Comparison of ENCODE assay signal across 24 cellular contexts in genomic region chr2:109186656-109187250, GRCh38. TPM values are rescaled to one million over a fixed set of nuclear protein-coding genes. Genes with fewer than 3 reads are reported as not detected.
DNase-seq lines count a peak whose midpoint lies in the region; ATAC-seq and TF ChIP-seq lines count a peak whose summit lies in the region.
"Had no signal": no experiment of that assay in that cellular context is flagged by ENCODE, and none has a peak within 500 bp of the region (broad histone marks: within the 10 kb centered on the region; RNA-seq: fewer than 3 reads in every experiment).

No MANE protein-coding gene starts in this region.

- peaks cover 24% of the 10 kb centered on the region for H3K36me3 Mint-ChIP-seq in osteocyte (ENCODE audit: unreplicated experiment)
- H3K36me3 Mint-ChIP-seq: activated CD8-positive, alpha-beta memory T cell treated with anti-CD3 and anti-CD28 coated beads, Interleukin-2, amount 10 ng/mL, durations not matched to agents 7 days and 5 days had no signal

- peaks cover 62% of the 10 kb centered on the region for H3K4me1 Mint-ChIP-seq in osteocyte (ENCODE audit: unreplicated experiment)
- H3K4me1 Mint-ChIP-seq: activated CD4-positive, alpha-beta T cell treated with anti-CD3 and anti-CD28 coated beads, Interleukin-2, amount 10 ng/mL, durations not matched to agents 24 days and 14 days; activated CD8-positive, alpha-beta memory T cell treated with anti-CD3 and anti-CD28 coated beads, Interleukin-2, amount 10 ng/mL, durations not matched to agents 7 days and 5 days; naive B cell; stimulated activated naive B cell treated with anti-CD40 and anti-IgM and Interleukin-4, amounts not matched to agents 10 μg/mL and 1 μg/mL and 100 μg/mL, for 72 hours had no signal

- TF ChIP-seq CTCF in heart left ventricle (IDR thresholded peaks at IDR 0.05) (no peak), coronary artery (IDR thresholded peaks at IDR 0.05) (no peak), osteocyte (IDR thresholded peaks at IDR 0.05) (no peak), upper lobe of left lung (IDR thresholded peaks at IDR 0.05) (no peak)

- peak overlapping the region in 11 of 12 donors; percentile 30 to 93 (median 80) for H3K27ac ChIP-seq in heart left ventricle
- H3K27ac ChIP-seq in coronary artery, result peak overlapping the region; percentile 80 to 90
- H3K27ac ChIP-seq in upper lobe of left lung, result peak overlapping the region in 3 of 4 donors; percentile 48 to 66 (median 62)
- H3K27ac ChIP-seq: parathyroid adenoma had no signal

- H3K9me3 ChIP-seq in heart left ventricle (peaks cover 0 to 4% (median 0%) of the 10 kb centered on the region in 12 donors), upper lobe of left lung (no peaks in the 10 kb centered on the region)
- H3K9me3 ChIP-seq: BE2C, HAP-1, thyroid gland had no signal

- DNase-seq in heart left ventricle (no peak), Right ventricle myocardium inferior (ENCODE audit: missing footprints) (no peak), coronary artery (ENCODE audit: low spot score) (no peak), osteocyte (ENCODE audit: extremely low spot score, unreplicated experiment) (no peak), upper lobe of left lung (no peak), SKM-1 treated with dmso at 0.1 percent for 144 hours (lab: John Stamatoyannopoulos, UW; ENCODE audit: unreplicated experiment) (no peak), Ammon's horn (ENCODE audit: low spot score) (no peak)
- DNase-seq: activated CD4-positive, alpha-beta T cell treated with anti-CD3 and anti-CD28 coated beads, Interleukin-2, amount 10 ng/mL, durations not matched to agents 24 days and 14 days; activated CD8-positive, alpha-beta memory T cell treated with anti-CD3 and anti-CD28 coated beads, Interleukin-2, amount 10 ng/mL, durations not matched to agents 7 days and 5 days; BE2C; DMS79; effector CD8-positive, alpha-beta T cell; KBM-7; naive B cell; NCI-H526 treated with DMSO at 0.1 percent for 48 hours; small intestine; stimulated activated CD4-positive, alpha-beta T cell treated with anti-CD3 and anti-CD28 coated beads, Interleukin-2, amount 100 ng/mL, for 48 hours; stimulated activated naive B cell treated with anti-CD40 and anti-IgM and Interleukin-4, amounts not matched to agents 10 μg/mL and 1 μg/mL and 100 μg/mL, for 72 hours; T-helper 1 cell; thyroid gland had no signal

- H3K4me1 ChIP-seq in heart left ventricle, result peaks cover 0 to 31% (median 22%) of the 10 kb centered on the region in 12 donors
- peaks cover 6 to 15% (median 12%) of the 10 kb centered on the region in 4 donors for H3K4me1 ChIP-seq in upper lobe of left lung
- H3K4me1 ChIP-seq: BE2C, HAP-1, parathyroid adenoma had no signal

- TF ChIP-seq EP300 in upper lobe of left lung (IDR thresholded peaks at IDR 0.05), result no peak

- 91 to 94% (median 94%) methylated on average over 9 of the region's 9 CpGs for WGBS in heart left ventricle, 4 donors
- 87 to 91% methylated on average over 7 to 9 of the region's 9 CpGs for WGBS in upper lobe of left lung, 2 donors

- H3K27ac Mint-ChIP-seq in osteocyte (ENCODE audit: unreplicated experiment), result peak overlapping the region; percentile 80
- H3K27ac Mint-ChIP-seq: activated CD4-positive, alpha-beta T cell treated with anti-CD3 and anti-CD28 coated beads, Interleukin-2, amount 10 ng/mL, durations not matched to agents 24 days and 14 days; activated CD8-positive, alpha-beta memory T cell treated with anti-CD3 and anti-CD28 coated beads, Interleukin-2, amount 10 ng/mL, durations not matched to agents 7 days and 5 days; activated naive CD4-positive, alpha-beta T cell treated with anti-CD3 and anti-CD28 coated beads, Interleukin-2, amount 50 U/mL, for 24 hours; stimulated activated naive B cell treated with anti-CD40 and anti-IgM and Interleukin-4, amounts not matched to agents 10 μg/mL and 1 μg/mL and 100 μg/mL, for 72 hours had no signal

- H3K27me3 Mint-ChIP-seq in osteocyte (ENCODE audit: unreplicated experiment), result no peaks in the 10 kb centered on the region
- H3K27me3 Mint-ChIP-seq: activated naive CD4-positive, alpha-beta T cell treated with anti-CD3 and anti-CD28 coated beads, Interleukin-2, amount 50 U/mL, for 24 hours had no signal

- intact Hi-C loops in heart left ventricle (cut with DNase I), result loop anchor here in 1 of 10 donors (10.0 kb wide), 1 partner anchor 52 kb away; no protein-coding TSS in a partner anchor
- intact Hi-C loops in Right ventricle myocardium inferior (cut with DNase I), result no loop called here

- no peaks in the 10 kb centered on the region for H3K9me3 Mint-ChIP-seq in osteocyte (ENCODE audit: unreplicated experiment)
- H3K9me3 Mint-ChIP-seq: activated CD4-positive, alpha-beta T cell treated with anti-CD3 and anti-CD28 coated beads, Interleukin-2, amount 10 ng/mL, durations not matched to agents 24 days and 14 days had no signal

- H3K36me3 ChIP-seq in heart left ventricle (no peaks in the 10 kb centered on the region), upper lobe of left lung (no peaks in the 10 kb centered on the region)
- H3K36me3 ChIP-seq: BE2C, HAP-1, thyroid gland had no signal

- H3K4me3 Mint-ChIP-seq in osteocyte (ENCODE audit: unreplicated experiment), result no peak overlapping the region
- H3K4me3 Mint-ChIP-seq: activated CD4-positive, alpha-beta T cell treated with anti-CD3 and anti-CD28 coated beads, Interleukin-2, amount 10 ng/mL, durations not matched to agents 24 days and 14 days; activated CD8-positive, alpha-beta memory T cell treated with anti-CD3 and anti-CD28 coated beads, Interleukin-2, amount 10 ng/mL, durations not matched to agents 7 days and 5 days; activated naive CD4-positive, alpha-beta T cell treated with anti-CD3 and anti-CD28 coated beads, Interleukin-2, amount 50 U/mL, for 24 hours; naive B cell; stimulated activated naive B cell treated with anti-CD40 and anti-IgM and Interleukin-4, amounts not matched to agents 10 μg/mL and 1 μg/mL and 100 μg/mL, for 72 hours had no signal

- ATAC-seq in heart left ventricle, result no peak
- ATAC-seq in Right ventricle myocardium inferior, result no peak
- ATAC-seq in upper lobe of left lung (ENCODE audit: low FRiP score in 2 of 2), result no peak
- no peak for ATAC-seq in HG02884 (IDR thresholded peaks at IDR 0.05; ENCODE audit: unreplicated experiment)
- ATAC-seq: activated CD8-positive, alpha-beta memory T cell treated with anti-CD3 and anti-CD28 coated beads, Interleukin-2, amount 10 ng/mL, durations not matched to agents 7 days and 5 days; stimulated activated naive B cell treated with anti-CD40 and anti-IgM and Interleukin-4, amounts not matched to agents 10 μg/mL and 1 μg/mL and 100 μg/mL, for 72 hours had no signal

- TF ChIP-seq POLR2A in heart left ventricle (IDR thresholded peaks at IDR 0.05) (no peak), upper lobe of left lung (IDR thresholded peaks at IDR 0.05) (no peak)

- H3K27me3 ChIP-seq in heart left ventricle, result no peaks in the 10 kb centered on the region
- no peaks in the 10 kb centered on the region for H3K27me3 ChIP-seq in upper lobe of left lung
- H3K27me3 ChIP-seq: BE2C, thyroid gland had no signal

- H3K4me3 ChIP-seq in heart left ventricle, result no peak overlapping the region
- peak overlapping the region; percentile 5 for H3K4me3 ChIP-seq in coronary artery
- H3K4me3 ChIP-seq in upper lobe of left lung, result no peak overlapping the region
- H3K4me3 ChIP-seq: HAP-1, thyroid gland had no signal

RNA-seq across cellular contexts. Expression of gene SH3RF3, which starts 57.7 kb away (rescaled TPM):
- total RNA-seq in heart left ventricle (10 to 100 TPM in 4 of 9 donors, 1 to 10 TPM in 5; 5.3 to 13.3 (median 7.9) TPM), Right ventricle myocardium inferior (8.0 TPM), osteocyte (79.4 and 84.4 TPM in 2 replicates), upper lobe of left lung (10 to 100 TPM in 1 of 6 donors, 1 to 10 TPM in 5; 4.1 to 21.0 (median 8.0) TPM)
- 10 to 100 TPM in 1 of 2 donors, 1 to 10 TPM in 1; 5.2 to 15.7 TPM for polyA plus RNA-seq in heart left ventricle
